Comparison of ENCODE assay signal across 1 cellular context in the genomic region with DNA sequence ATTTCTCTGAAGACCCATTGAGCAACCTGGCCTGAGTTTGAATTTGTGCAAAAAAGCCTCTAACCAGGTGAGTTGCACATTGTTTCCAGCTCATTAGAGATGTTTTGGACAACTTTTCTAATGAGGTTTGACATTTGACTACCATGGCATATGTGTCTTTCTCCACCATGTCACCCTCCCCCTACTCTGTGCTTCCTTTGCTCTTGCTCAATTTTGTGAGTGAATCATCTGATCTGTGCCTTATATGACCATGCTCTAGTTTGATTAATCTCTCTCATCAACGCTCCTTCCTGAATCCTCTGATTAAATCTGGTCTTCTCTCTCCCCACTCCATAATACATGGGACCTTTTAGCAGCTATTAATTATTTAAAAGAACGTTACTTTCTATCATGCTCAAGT.
TF ChIP-seq lines count a peak whose summit lies in the region.

No MANE protein-coding gene starts in this region.

TF ChIP-seq in WTC11, 78 proteins besides CTCF, POLR2A, EP300 and RAD21 (continued from another document):
- TF ChIP-seq OVOL2 (CRISPR knock-in tag; IDR thresholded peaks at IDR 0.05; ENCODE audit: borderline replicate concordance) (no peak), CREB1 (CRISPR knock-in tag; IDR thresholded peaks at IDR 0.05) (no peak)
- TF ChIP-seq, protein P1, sequence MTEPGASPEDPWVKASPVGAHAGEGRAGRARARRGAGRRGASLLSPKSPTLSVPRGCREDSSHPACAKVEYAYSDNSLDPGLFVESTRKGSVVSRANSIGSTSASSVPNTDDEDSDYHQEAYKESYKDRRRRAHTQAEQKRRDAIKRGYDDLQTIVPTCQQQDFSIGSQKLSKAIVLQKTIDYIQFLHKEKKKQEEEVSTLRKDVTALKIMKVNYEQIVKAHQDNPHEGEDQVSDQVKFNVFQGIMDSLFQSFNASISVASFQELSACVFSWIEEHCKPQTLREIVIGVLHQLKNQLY (CRISPR knock-in tag; IDR thresholded peaks at IDR 0.05) = no peak
- TF ChIP-seq, protein P2, sequence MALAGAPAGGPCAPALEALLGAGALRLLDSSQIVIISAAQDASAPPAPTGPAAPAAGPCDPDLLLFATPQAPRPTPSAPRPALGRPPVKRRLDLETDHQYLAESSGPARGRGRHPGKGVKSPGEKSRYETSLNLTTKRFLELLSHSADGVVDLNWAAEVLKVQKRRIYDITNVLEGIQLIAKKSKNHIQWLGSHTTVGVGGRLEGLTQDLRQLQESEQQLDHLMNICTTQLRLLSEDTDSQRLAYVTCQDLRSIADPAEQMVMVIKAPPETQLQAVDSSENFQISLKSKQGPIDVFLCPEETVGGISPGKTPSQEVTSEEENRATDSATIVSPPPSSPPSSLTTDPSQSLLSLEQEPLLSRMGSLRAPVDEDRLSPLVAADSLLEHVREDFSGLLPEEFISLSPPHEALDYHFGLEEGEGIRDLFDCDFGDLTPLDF (CRISPR knock-in tag; IDR thresholded peaks at IDR 0.05) = no peak
- TF ChIP-seq, protein P3, sequence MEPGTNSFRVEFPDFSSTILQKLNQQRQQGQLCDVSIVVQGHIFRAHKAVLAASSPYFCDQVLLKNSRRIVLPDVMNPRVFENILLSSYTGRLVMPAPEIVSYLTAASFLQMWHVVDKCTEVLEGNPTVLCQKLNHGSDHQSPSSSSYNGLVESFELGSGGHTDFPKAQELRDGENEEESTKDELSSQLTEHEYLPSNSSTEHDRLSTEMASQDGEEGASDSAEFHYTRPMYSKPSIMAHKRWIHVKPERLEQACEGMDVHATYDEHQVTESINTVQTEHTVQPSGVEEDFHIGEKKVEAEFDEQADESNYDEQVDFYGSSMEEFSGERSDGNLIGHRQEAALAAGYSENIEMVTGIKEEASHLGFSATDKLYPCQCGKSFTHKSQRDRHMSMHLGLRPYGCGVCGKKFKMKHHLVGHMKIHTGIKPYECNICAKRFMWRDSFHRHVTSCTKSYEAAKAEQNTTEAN (CRISPR knock-in tag; IDR thresholded peaks at IDR 0.05) = no peak
- TF ChIP-seq, protein P4, sequence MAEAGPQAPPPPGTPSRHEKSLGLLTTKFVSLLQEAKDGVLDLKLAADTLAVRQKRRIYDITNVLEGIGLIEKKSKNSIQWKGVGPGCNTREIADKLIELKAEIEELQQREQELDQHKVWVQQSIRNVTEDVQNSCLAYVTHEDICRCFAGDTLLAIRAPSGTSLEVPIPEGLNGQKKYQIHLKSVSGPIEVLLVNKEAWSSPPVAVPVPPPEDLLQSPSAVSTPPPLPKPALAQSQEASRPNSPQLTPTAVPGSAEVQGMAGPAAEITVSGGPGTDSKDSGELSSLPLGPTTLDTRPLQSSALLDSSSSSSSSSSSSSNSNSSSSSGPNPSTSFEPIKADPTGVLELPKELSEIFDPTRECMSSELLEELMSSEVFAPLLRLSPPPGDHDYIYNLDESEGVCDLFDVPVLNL (CRISPR knock-in tag; IDR thresholded peaks at IDR 0.05; ENCODE audit: borderline replicate concordance, low read depth) = no peak
